Comparison of ENCODE assay signal across 23 cellular contexts in genomic region chr7:132901241-132901640, GRCh38.
"Had no signal": no experiment of that assay in that cellular context is flagged by ENCODE, and none has a peak within 500 bp of the region (broad histone marks: within the 10 kb centered on the region; RNA-seq: fewer than 3 reads in every experiment).

No MANE protein-coding gene starts in this region.

- H3K4me1 ChIP-seq: adrenal gland, breast epithelium had no signal

- H3K36me3 ChIP-seq: adrenal gland, breast epithelium had no signal

- H3K27ac ChIP-seq: adrenal gland, breast epithelium, VCaP had no signal

- H3K9me3 ChIP-seq: adrenal gland, breast epithelium had no signal

- DNase-seq: activated CD4-positive, alpha-beta T cell treated with anti-CD3 and anti-CD28 coated beads for 4 hours; activated CD8-positive, alpha-beta memory T cell treated with anti-CD3 and anti-CD28 coated beads, Interleukin-2, amount 50 U/mL, for 48 hours; activated CD8-positive, alpha-beta T cell treated with anti-CD3 and anti-CD28 coated beads, Interleukin-2, amount 10 ng/mL, durations not matched to agents 7 days and 5 days; activated naive CD4-positive, alpha-beta T cell treated with anti-CD3 and anti-CD28 coated beads, Interleukin-2, amount 50 U/mL, for 16 hours; activated naive CD8-positive, alpha-beta T cell treated with anti-CD3 and anti-CD28 coated beads, Interleukin-2, amount 10 ng/mL, durations not matched to agents 7 days and 5 days; activated T-cell treated with anti-CD3 and anti-CD28 coated beads, Interleukin-2, amount 50 U/mL, for 1 hour; adrenal gland; aorta; caudate nucleus; Karpas-422; NCI-H1105 treated with DMSO at 0.1 percent for 48 hours; NCI-H146; NCI-H187 treated with DMSO at 0.1 percent for 48 hours; NCI-H2081 treated with DMSO at 0.1 percent for 48 hours; NCI-H526; NCI-H82; NK-92 treated with Interleukin-12 subunit alpha and Interleukin-12 subunit beta, amount 100 ng/mL, for 24 hours; OCI-M1; SIG-M5; T-helper 1 cell had no signal

- H3K27me3 ChIP-seq: adrenal gland, breast epithelium had no signal

- H3K4me3 ChIP-seq: adrenal gland, breast epithelium, K562 had no signal

- FAIRE-seq: K562 had no signal
